ENCODE assay signal across 20 cellular contexts in the genomic region with DNA sequence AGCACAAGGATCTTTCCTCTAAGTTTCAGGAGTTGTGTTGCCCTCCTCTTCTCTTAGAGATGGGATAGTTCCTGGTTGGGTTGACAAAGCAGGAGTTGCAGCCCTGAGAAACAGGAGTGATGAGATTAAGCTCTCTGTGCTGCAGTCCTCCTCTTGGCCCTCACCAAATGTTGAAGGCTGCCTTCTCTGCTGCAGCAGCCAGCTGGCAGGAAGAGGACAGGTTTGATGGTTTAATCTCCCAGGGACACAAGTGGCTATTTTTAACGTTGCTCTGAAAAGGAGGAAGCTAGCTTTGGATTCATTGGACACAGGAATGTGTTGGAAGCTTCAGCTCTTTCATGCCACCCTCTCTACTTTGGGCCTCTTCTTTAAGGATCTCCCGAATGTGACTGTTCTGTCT. TPM values are rescaled to one million over a fixed set of nuclear protein-coding genes. Genes with fewer than 3 reads are reported as not detected.
A peak's percentile ranks its signal among the peaks of the same experiment; 100 is the strongest.
DNase-seq lines count a peak whose midpoint lies in the region; ATAC-seq, FAIRE-seq and TF ChIP-seq lines count a peak whose summit lies in the region.
"Had no signal": no experiment of that assay in that cellular context is flagged by ENCODE, and none has a peak within 500 bp of the region (broad histone marks: within the 10 kb centered on the region; RNA-seq: fewer than 3 reads in every experiment).

No MANE protein-coding gene starts in this region.

- no peaks in the 10 kb centered on the region for H3K27me3 Mint-ChIP-seq in activated CD4-positive, alpha-beta T cell treated with anti-CD3 and anti-CD28 coated beads for 36 hours

- H3K9me3 Mint-ChIP-seq in activated CD4-positive, alpha-beta T cell treated with anti-CD3 and anti-CD28 coated beads for 36 hours (ENCODE audit: low read depth), result peaks cover 3% of the 10 kb centered on the region
- H3K9me3 Mint-ChIP-seq in stimulated activated effector memory CD8-positive, alpha-beta T cell treated with anti-CD3 and anti-CD28 coated beads, Interleukin-12 subunit alpha, Interleukin-12 subunit beta, amount 100 ng/mL, for 72 hours, result peaks cover 1% of the 10 kb centered on the region

- FAIRE-seq in bronchial epithelial cell (lab: Jason Lieb, UNC), result peak; percentile 23
- FAIRE-seq: colon had no signal

- H3K4me3 ChIP-seq in bronchial epithelial cell (ENCODE audit: low read depth, low read length), result no peak overlapping the region
- H3K4me3 ChIP-seq: ascending aorta, upper lobe of right lung had no signal

- H3K27me3 ChIP-seq in bronchial epithelial cell (ENCODE audit: control insufficient read depth, insufficient read depth, low read length), result no peaks in the 10 kb centered on the region
- H3K27me3 ChIP-seq: ascending aorta, BE2C, upper lobe of right lung had no signal

- intact Hi-C loops in activated CD4-positive, alpha-beta T cell treated with anti-CD3 and anti-CD28 coated beads for 36 hours (cut with DNase I, micrococcal nuclease), result no loop called here
- intact Hi-C loops in left ventricle myocardium superior (cut with micrococcal nuclease), result no loop called here

- no peak for ATAC-seq in activated CD4-positive, alpha-beta T cell treated with anti-CD3 and anti-CD28 coated beads for 36 hours
- ATAC-seq in left ventricle myocardium superior (peak; percentile 98), HG03280 (IDR thresholded peaks at IDR 0.05; ENCODE audit: unreplicated experiment) (no peak)
- ATAC-seq in stimulated activated effector memory CD8-positive, alpha-beta T cell treated with anti-CD3 and anti-CD28 coated beads, Interleukin-12 subunit alpha, Interleukin-12 subunit beta, amount 100 ng/mL, for 72 hours, result no peak
- ATAC-seq: SK-N-SH treated with all-trans-retinoic acid at 6 μM for 48 hours, upper lobe of right lung had no signal

- H3K4me1 Mint-ChIP-seq in activated CD4-positive, alpha-beta T cell treated with anti-CD3 and anti-CD28 coated beads for 36 hours, result peaks cover 23% of the 10 kb centered on the region
- H3K4me1 Mint-ChIP-seq in stimulated activated effector memory CD8-positive, alpha-beta T cell treated with anti-CD3 and anti-CD28 coated beads, Interleukin-12 subunit alpha, Interleukin-12 subunit beta, amount 100 ng/mL, for 72 hours, result peaks cover 21% of the 10 kb centered on the region

- TF ChIP-seq CTCF in bronchial epithelial cell (IDR thresholded peaks at IDR 0.05; ENCODE audit: insufficient read depth, low read length, severe bottlenecking), result no peak

- H3K4me3 Mint-ChIP-seq in activated CD4-positive, alpha-beta T cell treated with anti-CD3 and anti-CD28 coated beads for 36 hours, result no peak overlapping the region
- H3K4me3 Mint-ChIP-seq in stimulated activated effector memory CD8-positive, alpha-beta T cell treated with anti-CD3 and anti-CD28 coated beads, Interleukin-12 subunit alpha, Interleukin-12 subunit beta, amount 100 ng/mL, for 72 hours, result no peak overlapping the region

- H3K27ac Mint-ChIP-seq in activated CD4-positive, alpha-beta T cell treated with anti-CD3 and anti-CD28 coated beads for 36 hours, result peak overlapping the region; percentile 24
- H3K27ac Mint-ChIP-seq in stimulated activated effector memory CD8-positive, alpha-beta T cell treated with anti-CD3 and anti-CD28 coated beads, Interleukin-12 subunit alpha, Interleukin-12 subunit beta, amount 100 ng/mL, for 72 hours, result peak overlapping the region; percentile 34

- DNase-seq in activated CD4-positive, alpha-beta T cell treated with anti-CD3 and anti-CD28 coated beads for 36 hours, result no peak
- DNase-seq in activated CD4-positive, alpha-beta T cell treated with anti-CD3 and anti-CD28 coated beads for 1 hour, result no peak
- no peak for DNase-seq in bronchial epithelial cell (ENCODE audit: low read depth)
- DNase-seq in left ventricle myocardium superior, result peak; percentile 51
- no peak for DNase-seq in stimulated activated effector memory CD8-positive, alpha-beta T cell treated with anti-CD3 and anti-CD28 coated beads, Interleukin-12 subunit alpha, Interleukin-12 subunit beta, amount 100 ng/mL, for 72 hours (ENCODE audit: low spot score in 2 of 2)
- no peak for DNase-seq in activated naive CD4-positive, alpha-beta T cell (lab: John Stamatoyannopoulos, UW)
- DNase-seq in T-helper 9 cell, result no peak
- DNase-seq: activated CD4-positive, alpha-beta T cell treated with anti-CD3 and anti-CD28 coated beads, Interleukin-2, amount 50 U/mL, for 1 hour; BE2C; Calu3; NCI-H1417; NCI-H510A treated with DMSO at 0.1 percent for 48 hours; RPMI8226; stimulated activated CD8-positive, alpha-beta memory T cell treated with anti-CD3 and anti-CD28 coated beads, Interleukin-4, amount 100 ng/mL, for 48 hours; upper lobe of right lung had no signal

- H3K36me3 ChIP-seq in bronchial epithelial cell (ENCODE audit: control insufficient read depth, insufficient read depth, low read length), result peaks cover 2% of the 10 kb centered on the region
- H3K36me3 ChIP-seq: ascending aorta, BE2C, upper lobe of right lung had no signal

- CTCF ChIA-PET in activated CD4-positive, alpha-beta T cell treated with anti-CD3 and anti-CD28 coated beads for 36 hours (lab: Charles Lee), result interaction anchor here (0.7 to 2.4 kb wide), 4 partner anchors 10 to 173 kb away, joined by 3 to 9 read pairs (median 4); a partner anchor contains a TSS

- H3K36me3 Mint-ChIP-seq in activated CD4-positive, alpha-beta T cell treated with anti-CD3 and anti-CD28 coated beads for 36 hours (ENCODE audit: low read depth), result peaks cover 80% of the 10 kb centered on the region
- H3K36me3 Mint-ChIP-seq in stimulated activated effector memory CD8-positive, alpha-beta T cell treated with anti-CD3 and anti-CD28 coated beads, Interleukin-12 subunit alpha, Interleukin-12 subunit beta, amount 100 ng/mL, for 72 hours, result peaks cover 76% of the 10 kb centered on the region

- POLR2A ChIA-PET in activated CD4-positive, alpha-beta T cell treated with anti-CD3 and anti-CD28 coated beads for 36 hours (lab: Charles Lee), result no interaction called here

RNA-seq across cellular contexts. Expression of a gene that starts 9.4 kb away (rescaled TPM):
- 10 to 100 TPM; 41.3 to 51.8 TPM for total RNA-seq in activated CD4-positive, alpha-beta T cell treated with anti-CD3 and anti-CD28 coated beads for 36 hours
- total RNA-seq in bronchial epithelial cell (5.2 and 6.8 TPM in 2 replicates), left ventricle myocardium superior (23.3 TPM)

RNA-seq across cellular contexts. Expression of a gene that starts 58.7 kb away (rescaled TPM):
- 1 to 10 TPM; 2.3 to 2.7 TPM for total RNA-seq in activated CD4-positive, alpha-beta T cell treated with anti-CD3 and anti-CD28 coated beads for 36 hours
- total RNA-seq in bronchial epithelial cell (0.26 and 1.3 TPM in 2 replicates), left ventricle myocardium superior (not detected)
- total RNA-seq: ascending aorta, Calu3, liver, upper lobe of right lung had no signal
